Comparison of ENCODE assay signal across 1 cellular context in genomic region chr16:74606521-74607309, GRCh38.
A peak's percentile ranks its signal among the peaks of the same experiment; 100 is the strongest.
TF ChIP-seq lines count a peak whose summit lies in the region.

Gene GLG1 (minus strand): TSS chr16:74607114. CDS start chr16:74607094, 20 bp downstream.

TF ChIP-seq in K562, 482 proteins besides CTCF, POLR2A, EP300 and RAD21 (continued from another document and continues in another):
- no peak for TF ChIP-seq ARID3A (IDR thresholded peaks at IDR 0.05; ENCODE audit: borderline replicate concordance, low read depth, low read length)
- no peak for TF ChIP-seq ZBTB34 (CRISPR knock-in tag; IDR thresholded peaks at IDR 0.05)
- TF ChIP-seq DNMT1 (IDR thresholded peaks at IDR 0.05) = no peak
- TF ChIP-seq ZNF766 (CRISPR knock-in tag; conservative IDR thresholded peaks at IDR 0.05) = 0 out of 2 replicates have a peak, but pooled peaks have one; percentile 25
- peak; percentile 54; the same call in 1 of the 2 replicates for TF ChIP-seq SIN3B (IDR thresholded peaks at IDR 0.05; ENCODE audit: low read depth)
- no peak for TF ChIP-seq ZMIZ1 (IDR thresholded peaks at IDR 0.05; ENCODE audit: low read depth in 2 of 2, low read length in 2 of 2)
- TF ChIP-seq NFXL1 (CRISPR knock-in tag; IDR thresholded peaks at IDR 0.05) = no peak
- TF ChIP-seq MCM5 (IDR thresholded peaks at IDR 0.05; ENCODE audit: low read depth) = no peak
- TF ChIP-seq BMI1 (IDR thresholded peaks at IDR 0.05; ENCODE audit: low read length) = no peak
- TF ChIP-seq ZNF75A (CRISPR knock-in tag; IDR thresholded peaks at IDR 0.05) = no peak
- TF ChIP-seq ATF7 (IDR thresholded peaks at IDR 0.05) = no peak
- TF ChIP-seq HNRNPLL (IDR thresholded peaks at IDR 0.05; ENCODE audit: low read depth, low read length, poor library complexity, severe bottlenecking) = peak; percentile 53
- no peak for TF ChIP-seq ZNF347 (CRISPR knock-in tag; IDR thresholded peaks at IDR 0.05; ENCODE audit: low read depth)
- no peak for TF ChIP-seq ZNF695 (CRISPR knock-in tag; IDR thresholded peaks at IDR 0.05)
- no peak for TF ChIP-seq CSDE1 (IDR thresholded peaks at IDR 0.05)
- TF ChIP-seq HDAC1 (IDR thresholded peaks at IDR 0.05) = peak in 1 of 2 experiments; percentile 42; a peak in 1 of 4 replicates
- TF ChIP-seq PREB (CRISPR knock-in tag; IDR thresholded peaks at IDR 0.05) = 0 out of 2 replicates have a peak, but pooled peaks have one; percentile 86
- no peak for TF ChIP-seq STAG1 (CRISPR knock-in tag; IDR thresholded peaks at IDR 0.05; ENCODE audit: borderline replicate concordance)
- no peak for TF ChIP-seq CHD4 (IDR thresholded peaks at IDR 0.05; ENCODE audit: insufficient read depth, insufficient replicate concordance, low read depth, low read length, poor library complexity, severe bottlenecking)
- TF ChIP-seq YY1 (IDR thresholded peaks at IDR 0.05; ENCODE audit: borderline replicate concordance in 1 of 3, control insufficient read depth in 1 of 3, extremely low read depth in 1 of 3, insufficient read depth in 3 of 3, insufficient read length in 1 of 3, insufficient replicate concordance in 2 of 3, low read depth in 1 of 3, low read length in 2 of 3) = peak; percentile 86 to 91 (median 90)
- TF ChIP-seq NFE2 (IDR thresholded peaks at IDR 0.05; ENCODE audit: low read depth) = no peak
- TF ChIP-seq CBFA2T2 (conservative IDR thresholded peaks at IDR 0.05) = no peak
- no peak; the same call in 1 of the 2 replicates for TF ChIP-seq BHLHE40 (IDR thresholded peaks at IDR 0.05; ENCODE audit: low read length)
- peak; percentile 76 for TF ChIP-seq SAP30 (IDR thresholded peaks at IDR 0.05; ENCODE audit: borderline replicate concordance, insufficient read depth, low read depth, low read length, poor library complexity, severe bottlenecking)
- TF ChIP-seq TAF1 (IDR thresholded peaks at IDR 0.05; ENCODE audit: control insufficient read depth, extremely low read depth, insufficient read depth, low read length, severe bottlenecking) = peak; percentile 92
- TF ChIP-seq SIX5 (IDR thresholded peaks at IDR 0.05; ENCODE audit: borderline replicate concordance in 1 of 2, insufficient read depth in 1 of 2, low read depth in 1 of 2, low read length in 2 of 2) = no peak
- no peak for TF ChIP-seq HMBOX1 (IDR thresholded peaks at IDR 0.05)
- no peak for TF ChIP-seq CBX5 (IDR thresholded peaks at IDR 0.05; ENCODE audit: borderline replicate concordance, low read depth)
- TF ChIP-seq PML (IDR thresholded peaks at IDR 0.05; ENCODE audit: low read length) = peak; percentile 87
- TF ChIP-seq SMAD1 (IDR thresholded peaks at IDR 0.05; ENCODE audit: low read depth, low read length, partially characterized antibody) = peak; percentile 45
- 0 out of 2 replicates have a peak, but pooled peaks have one; percentile 31 for TF ChIP-seq MXI1 (IDR thresholded peaks at IDR 0.05; ENCODE audit: low read depth, low read length)
- no peak for TF ChIP-seq MCM3 (IDR thresholded peaks at IDR 0.05)
- no peak for TF ChIP-seq XRCC4 (IDR thresholded peaks at IDR 0.05; ENCODE audit: extremely low read depth, insufficient read depth, insufficient read length)
- no peak for TF ChIP-seq SIRT6 (IDR thresholded peaks at IDR 0.05; ENCODE audit: low read depth, low read length)
- 0 out of 2 replicates have a peak, but pooled peaks have one; percentile 30 for TF ChIP-seq HMGXB4 (CRISPR knock-in tag; IDR thresholded peaks at IDR 0.05)
- TF ChIP-seq CREB1 (IDR thresholded peaks at IDR 0.05) = peak; percentile 79
- TF ChIP-seq CREB1 (CRISPR knock-in tag; IDR thresholded peaks at IDR 0.05) = peak; percentile 75; the same call in 1 of the 2 replicates
- TF ChIP-seq USF1 (CRISPR knock-in tag; IDR thresholded peaks at IDR 0.05) = peak; percentile 44; the same call in 1 of the 2 replicates
- TF ChIP-seq EZH2 (IDR thresholded peaks at IDR 0.05; ENCODE audit: borderline replicate concordance, low read depth, low read length) = no peak
- no peak for TF ChIP-seq BRF1 (IDR thresholded peaks at IDR 0.05; ENCODE audit: borderline replicate concordance, extremely low read depth, insufficient read length)
- no peak for TF ChIP-seq HNRNPK (IDR thresholded peaks at IDR 0.05; ENCODE audit: low read depth, low read length, poor library complexity, severe bottlenecking)
- TF ChIP-seq POU5F1 (IDR thresholded peaks at IDR 0.05; ENCODE audit: borderline replicate concordance, low read depth, low read length, partially characterized antibody) = no peak
- TF ChIP-seq PRPF4 (IDR thresholded peaks at IDR 0.05; ENCODE audit: insufficient read depth, low read depth, low read length, poor library complexity, severe bottlenecking) = peak; percentile 54
- no peak for TF ChIP-seq PCBP2 (IDR thresholded peaks at IDR 0.05; ENCODE audit: low read depth, low read length, poor library complexity, severe bottlenecking)
- no peak for TF ChIP-seq NCOA1 (IDR thresholded peaks at IDR 0.05; ENCODE audit: low read depth)
- TF ChIP-seq ZNF444 (CRISPR knock-in tag; IDR thresholded peaks at IDR 0.05) = no peak
- TF ChIP-seq RFX5 (IDR thresholded peaks at IDR 0.05; ENCODE audit: low read depth, low read length) = no peak
- no peak; the same call in 1 of the 2 replicates for TF ChIP-seq ZBTB1 (CRISPR knock-in tag; IDR thresholded peaks at IDR 0.05; ENCODE audit: borderline replicate concordance, low read depth)
- TF ChIP-seq ZEB2 (IDR thresholded peaks at IDR 0.05) = no peak; the same call in 1 of the 2 replicates
- no peak for TF ChIP-seq ZNF398 (CRISPR knock-in tag; IDR thresholded peaks at IDR 0.05)
- TF ChIP-seq SETDB1 (IDR thresholded peaks at IDR 0.05; ENCODE audit: low read length) = no peak
- TF ChIP-seq RBM39 (optimal IDR thresholded peaks at IDR 0.05; ENCODE audit: low read depth, low read length) = no peak
- TF ChIP-seq BRD4 (IDR thresholded peaks at IDR 0.05) = peak; percentile 81; the same call in 1 of the 2 replicates
- TF ChIP-seq TBL1XR1 (IDR thresholded peaks at IDR 0.05; ENCODE audit: low read length in 2 of 2) = no peak
- peak; percentile 77; the same call in 1 of the 2 replicates for TF ChIP-seq EP400 (IDR thresholded peaks at IDR 0.05)
- TF ChIP-seq TCF7L2 (IDR thresholded peaks at IDR 0.05; ENCODE audit: low read depth, low read length) = no peak
- TF ChIP-seq THRAP3 (IDR thresholded peaks at IDR 0.05; ENCODE audit: borderline replicate concordance) = no peak
- no peak for TF ChIP-seq CGGBP1 (CRISPR knock-in tag; IDR thresholded peaks at IDR 0.05)
- TF ChIP-seq CBX1 (IDR thresholded peaks at IDR 0.05; ENCODE audit: low read depth) = peak; percentile 82; the same call in 1 of the 2 replicates
